9 cellular contexts compared by ENCODE assay signal in the genomic region with DNA sequence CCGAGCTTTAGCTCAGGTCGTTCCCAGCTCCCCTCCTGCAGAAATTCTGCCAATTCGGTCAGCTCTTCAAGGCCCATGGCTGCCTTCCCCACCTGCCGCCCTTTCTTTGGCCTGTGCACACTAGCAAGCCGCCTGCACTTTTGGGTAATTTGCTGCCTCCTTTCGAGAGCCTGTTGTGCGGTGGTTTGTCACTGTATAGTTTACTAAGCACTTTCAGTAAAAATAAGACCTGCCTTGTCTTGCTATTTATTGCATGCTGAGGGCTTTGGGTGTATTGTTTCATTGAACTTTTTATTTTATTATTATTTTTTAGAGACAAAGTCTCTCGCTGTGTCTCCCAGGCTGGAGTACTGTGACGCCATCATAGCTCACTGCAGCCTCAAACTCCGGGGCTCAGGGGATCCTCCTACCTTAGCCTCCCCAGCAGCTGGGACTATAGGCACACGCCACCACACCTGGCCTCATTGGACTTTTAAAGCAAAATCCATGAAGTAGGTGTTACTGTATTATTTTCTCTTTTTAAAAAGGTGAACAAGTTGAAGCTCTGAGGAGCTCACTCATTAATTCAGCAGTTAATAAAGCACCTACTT. TPM values are rescaled to one million over a fixed set of nuclear protein-coding genes. Genes with fewer than 3 reads are reported as not detected.
DNase-seq lines count a peak whose midpoint lies in the region; ATAC-seq and TF ChIP-seq lines count a peak whose summit lies in the region.
"Had no signal": no experiment of that assay in that cellular context is flagged by ENCODE, and none has a peak within 500 bp of the region (broad histone marks: within the 10 kb centered on the region; RNA-seq: fewer than 3 reads in every experiment).

No MANE protein-coding gene starts in this region.

- no peaks in the 10 kb centered on the region for H3K27me3 Mint-ChIP-seq in activated T-cell treated with anti-CD3 and anti-CD28 coated beads, Interleukin-2, amount 50 U/mL, for 4 hours (ENCODE audit: low read depth)
- H3K27me3 Mint-ChIP-seq in activated naive CD8-positive, alpha-beta T cell treated with anti-CD3 and anti-CD28 coated beads for 36 hours, result no peaks in the 10 kb centered on the region
- H3K27me3 Mint-ChIP-seq in memory B cell, result peaks cover 12% of the 10 kb centered on the region

- peaks cover 13% of the 10 kb centered on the region for H3K4me1 Mint-ChIP-seq in activated T-cell treated with anti-CD3 and anti-CD28 coated beads, Interleukin-2, amount 50 U/mL, for 4 hours (ENCODE audit: low read depth)
- H3K4me1 Mint-ChIP-seq in activated naive CD8-positive, alpha-beta T cell treated with anti-CD3 and anti-CD28 coated beads for 36 hours, result peaks cover 12% of the 10 kb centered on the region
- peaks cover 7% of the 10 kb centered on the region for H3K4me1 Mint-ChIP-seq in memory B cell

- ATAC-seq in activated T-cell treated with anti-CD3 and anti-CD28 coated beads, Interleukin-2, amount 50 U/mL, for 4 hours, result peak in 1 of 2 donors; percentile 51
- ATAC-seq in memory B cell (ENCODE audit: low read depth) (peak; percentile 15), GM18511 (IDR thresholded peaks at IDR 0.05; ENCODE audit: unreplicated experiment) (no peak)

- no peak overlapping the region for H3K27ac ChIP-seq in thymus (ENCODE audit: low read depth)

- no peaks in the 10 kb centered on the region for H3K9me3 Mint-ChIP-seq in activated T-cell treated with anti-CD3 and anti-CD28 coated beads, Interleukin-2, amount 50 U/mL, for 4 hours
- no peaks in the 10 kb centered on the region for H3K9me3 Mint-ChIP-seq in activated naive CD8-positive, alpha-beta T cell treated with anti-CD3 and anti-CD28 coated beads for 36 hours
- H3K9me3 Mint-ChIP-seq in memory B cell, result no peaks in the 10 kb centered on the region
- H3K9me3 Mint-ChIP-seq: activated naive CD4-positive, alpha-beta T cell treated with anti-CD3 and anti-CD28 coated beads, Interleukin-2, amount 50 U/mL, for 72 hours had no signal

- DNase-seq in activated T-cell treated with anti-CD3 and anti-CD28 coated beads, Interleukin-2, amount 50 U/mL, for 4 hours, result no peak
- DNase-seq in activated T-cell treated with anti-CD3 and anti-CD28 coated beads for 4 hours, result no peak
- no peak for DNase-seq in activated naive CD8-positive, alpha-beta T cell treated with anti-CD3 and anti-CD28 coated beads for 36 hours
- DNase-seq in memory B cell (ENCODE audit: low spot score in 2 of 2), result no peak
- DNase-seq in GM10266 (ENCODE audit: extremely low spot score), result no peak
- DNase-seq in NCI-H524 (lab: John Stamatoyannopoulos, UW), result no peak

- no peak for TF ChIP-seq CTCF in GM10266 (IDR thresholded peaks at IDR 0.05; ENCODE audit: control insufficient read depth, insufficient read depth, low read depth, missing control alignments)

- peak overlapping the region; percentile 40 for H3K27ac Mint-ChIP-seq in activated naive CD8-positive, alpha-beta T cell treated with anti-CD3 and anti-CD28 coated beads for 36 hours
- H3K27ac Mint-ChIP-seq in memory B cell, result no peak overlapping the region

- peak overlapping the region; percentile 76 for H3K4me3 Mint-ChIP-seq in activated T-cell treated with anti-CD3 and anti-CD28 coated beads, Interleukin-2, amount 50 U/mL, for 4 hours
- H3K4me3 Mint-ChIP-seq in activated naive CD8-positive, alpha-beta T cell treated with anti-CD3 and anti-CD28 coated beads for 36 hours, result peak overlapping the region; percentile 76
- H3K4me3 Mint-ChIP-seq in memory B cell, result peak overlapping the region; percentile 82

- H3K4me3 ChIP-seq in thymus (ENCODE audit: low read length), result peak overlapping the region; percentile 43

- no peaks in the 10 kb centered on the region for H3K36me3 Mint-ChIP-seq in activated T-cell treated with anti-CD3 and anti-CD28 coated beads, Interleukin-2, amount 50 U/mL, for 4 hours (ENCODE audit: insufficient read depth)
- no peaks in the 10 kb centered on the region for H3K36me3 Mint-ChIP-seq in activated naive CD8-positive, alpha-beta T cell treated with anti-CD3 and anti-CD28 coated beads for 36 hours
- H3K36me3 Mint-ChIP-seq in memory B cell, result no peaks in the 10 kb centered on the region
- H3K36me3 Mint-ChIP-seq: activated naive CD4-positive, alpha-beta T cell treated with anti-CD3 and anti-CD28 coated beads, Interleukin-2, amount 50 U/mL, for 72 hours had no signal

- peaks cover 4% of the 10 kb centered on the region for H3K4me1 ChIP-seq in thymus (ENCODE audit: control insufficient read depth, insufficient read depth, low read length)

- WGBS in thymus, result 39% methylated on average over 11 of the region's 11 CpGs

- H3K9me3 ChIP-seq in thymus (ENCODE audit: control insufficient read depth), result no peaks in the 10 kb centered on the region

- H3K27me3 ChIP-seq in thymus (ENCODE audit: control insufficient read depth, insufficient read depth), result no peaks in the 10 kb centered on the region

- H3K36me3 ChIP-seq in thymus (ENCODE audit: control insufficient read depth, insufficient read depth), result no peaks in the 10 kb centered on the region

RNA-seq across cellular contexts. Expression of a gene that starts 1.1 kb away (rescaled TPM):
- total RNA-seq in activated T-cell treated with anti-CD3 and anti-CD28 coated beads, Interleukin-2, amount 50 U/mL, for 4 hours, result not detected
- total RNA-seq in activated naive CD8-positive, alpha-beta T cell treated with anti-CD3 and anti-CD28 coated beads for 36 hours, result not detected
- polyA plus RNA-seq in thymus, result 31.9 TPM
- total RNA-seq: activated naive CD4-positive, alpha-beta T cell treated with anti-CD3 and anti-CD28 coated beads, Interleukin-2, amount 50 U/mL, for 72 hours had no signal

RNA-seq across cellular contexts. Expression of a gene that starts 39.0 kb away (rescaled TPM):
- under 1 TPM; 0.13 to 0.35 (median 0.18) TPM for total RNA-seq in activated T-cell treated with anti-CD3 and anti-CD28 coated beads, Interleukin-2, amount 50 U/mL, for 4 hours
- total RNA-seq in activated naive CD8-positive, alpha-beta T cell treated with anti-CD3 and anti-CD28 coated beads for 36 hours, result under 1 TPM in 1 of 2 experiments, not detected in 1; 0.16 TPM
- 15.6 TPM for polyA plus RNA-seq in thymus
